Comparison of ENCODE assay signal across 9 cellular contexts in the genomic region with DNA sequence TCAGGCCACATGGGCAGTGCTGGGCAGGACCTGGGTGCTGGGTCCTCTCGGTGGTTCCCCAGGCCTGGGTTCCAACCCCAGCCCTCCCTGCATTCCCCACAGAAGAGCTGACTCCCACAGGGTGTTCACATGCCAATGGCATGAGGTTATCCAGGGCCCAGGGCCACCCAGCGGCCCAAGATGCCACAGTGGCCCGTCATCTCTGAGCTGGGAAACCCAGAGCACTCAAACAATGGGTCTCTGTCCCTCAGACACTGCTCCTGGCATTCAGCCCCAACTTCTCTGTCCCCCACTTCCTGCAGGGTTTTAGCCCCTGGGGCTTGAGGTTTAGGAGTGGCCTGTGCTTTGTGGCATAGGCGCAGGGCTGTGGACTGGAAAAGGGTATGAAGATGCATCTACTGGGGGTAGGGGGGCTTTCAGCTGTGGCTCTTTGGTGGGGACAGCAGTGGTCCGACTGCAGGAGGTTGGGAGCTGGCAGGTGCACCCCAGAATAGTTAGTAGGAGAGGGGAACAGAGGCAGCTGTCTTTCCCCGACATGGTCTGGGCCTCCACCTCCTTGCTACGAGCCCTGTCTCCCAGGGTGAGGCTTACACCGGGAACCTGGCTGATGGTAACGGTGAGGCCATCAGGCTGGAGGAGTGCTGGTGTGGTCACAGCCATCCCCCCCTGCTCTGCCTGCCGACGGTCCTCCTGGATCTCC. TPM values are rescaled to one million over a fixed set of nuclear protein-coding genes. Genes with fewer than 3 reads are reported as not detected.
A peak's percentile ranks its signal among the peaks of the same experiment; 100 is the strongest.
DNase-seq lines count a peak whose midpoint lies in the region; ATAC-seq lines count a peak whose summit lies in the region.
"Had no signal": no experiment of that assay in that cellular context is flagged by ENCODE, and none has a peak within 500 bp of the region (broad histone marks: within the 10 kb centered on the region; RNA-seq: fewer than 3 reads in every experiment).

No MANE protein-coding gene starts in this region.

- ATAC-seq in left cardiac atrium (peak; percentile 18 to 44), HG02973 (IDR thresholded peaks at IDR 0.05; ENCODE audit: unreplicated experiment) (no peak), GM21619 (IDR thresholded peaks at IDR 0.05; ENCODE audit: unreplicated experiment) (no peak)

- intact Hi-C loops in left cardiac atrium (cut with DNase I), result no loop called here

- peak; percentile 99 for DNase-seq in EH (ENCODE audit: low read depth)
- peak in 46 of 56 donors; percentile 15 to 82 (median 54) for DNase-seq in amygdala (lab: John Stamatoyannopoulos, UW)
- peak; percentile 56 for DNase-seq in left cardiac atrium
- peak; percentile 84 for DNase-seq in putamen (ENCODE audit: low spot score)
- no peak for DNase-seq in activated CD4-positive, alpha-beta T cell treated with anti-CD3 and anti-CD28 coated beads for 48 hours
- DNase-seq in NCI-H524 (lab: John Stamatoyannopoulos, UW), result no peak
- DNase-seq: activated CD8-positive, alpha-beta memory T cell treated with anti-CD3 and anti-CD28 coated beads, Interleukin-2, amount 50 U/mL, for 48 hours had no signal

RNA-seq across cellular contexts. Expression of a gene that starts 1.7 kb away (rescaled TPM):
- 10 to 100 TPM; 72.1 to 83.8 TPM for total RNA-seq in left cardiac atrium

RNA-seq across cellular contexts. Expression of a gene that starts 11.8 kb away (rescaled TPM):
- total RNA-seq in left cardiac atrium, result not detected

RNA-seq across cellular contexts. Expression of a gene that starts 15.6 kb away (rescaled TPM):
- 10 to 100 TPM; 53.4 to 76.6 TPM for total RNA-seq in left cardiac atrium

RNA-seq across cellular contexts. Expression of a gene that starts 18.9 kb away (rescaled TPM):
- total RNA-seq in left cardiac atrium, result 1 to 10 TPM in 1 of 2 donors, under 1 TPM in 1; 0.31 to 6.5 TPM

RNA-seq across cellular contexts. Expression of a gene that starts 31.3 kb away (rescaled TPM):
- 10 to 100 TPM in 1 of 2 donors, 1 to 10 TPM in 1; 8.4 to 13.5 TPM for total RNA-seq in left cardiac atrium

Comparison
In these comparisons a context has a peak if more than half of its experiments do, and no peak if none do; other contexts are left out.
1. DNase-seq: peak in EH (single experiment), amygdala (46 of 56), left cardiac atrium (single experiment) and putamen (single experiment); none in activated CD4-positive, alpha-beta T cell treated with anti-CD3 and anti-CD28 coated beads for 48 hours (single experiment) and NCI-H524 (0 of 2).
2. ATAC-seq: peak in left cardiac atrium (2 of 2); none in HG02973 (single experiment) and GM21619 (single experiment).